ENCODE assay signal across 9 cellular contexts in the genomic region with DNA sequence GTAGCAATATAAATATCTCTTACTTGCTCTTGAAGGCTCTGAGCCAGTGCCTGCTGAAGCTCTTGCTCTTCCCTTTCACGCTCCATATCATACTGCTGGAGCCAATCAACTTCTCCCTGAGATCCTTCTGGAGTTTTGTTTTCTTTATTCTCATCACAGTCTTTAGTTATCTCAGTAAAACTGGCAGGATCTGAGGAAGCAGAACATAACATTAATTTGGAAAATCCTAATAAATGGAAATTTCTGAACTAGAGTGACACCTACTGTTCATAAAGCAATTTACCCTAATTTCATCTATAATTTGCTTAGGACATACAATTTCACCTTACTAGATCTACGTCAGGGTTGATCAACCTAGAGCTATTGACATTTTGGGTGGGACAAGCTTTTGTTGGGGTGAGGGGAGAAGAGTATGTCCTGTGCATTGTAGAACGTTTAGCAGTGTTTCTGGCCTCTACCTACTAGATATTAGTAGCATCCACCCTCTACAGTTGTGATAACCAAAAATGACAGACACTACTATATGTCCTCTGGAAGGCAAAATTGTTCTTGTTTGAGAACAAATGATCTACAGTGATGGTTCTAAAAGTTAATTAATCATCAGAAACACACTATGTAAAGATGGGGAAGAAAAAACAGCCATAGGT. TPM values are rescaled to one million over a fixed set of nuclear protein-coding genes. Genes with fewer than 3 reads are reported as not detected.
A peak's percentile ranks its signal among the peaks of the same experiment; 100 is the strongest.
DNase-seq lines count a peak whose midpoint lies in the region; ATAC-seq, FAIRE-seq and TF ChIP-seq lines count a peak whose summit lies in the region.
"Had no signal": no experiment of that assay in that cellular context is flagged by ENCODE, and none has a peak within 500 bp of the region (broad histone marks: within the 10 kb centered on the region; RNA-seq: fewer than 3 reads in every experiment).

No MANE protein-coding gene starts in this region.

- no peaks in the 10 kb centered on the region for H3K9me3 ChIP-seq in aorta (ENCODE audit: control insufficient read depth, low read length)

- TF ChIP-seq POLR2A in H54 (IDR thresholded peaks at IDR 0.05; ENCODE audit: low read depth, low read length), result no peak

- intact Hi-C loops in aorta (cut with DNase I), result loop anchor here (2.0 to 10.0 kb wide), 6 partner anchors 59 to 279 kb away; partner anchors contain the start of genes AAMP (in 2 of the 2) and PNKD (in 2 of the 2)

- H3K4me1 ChIP-seq in aorta (ENCODE audit: control insufficient read depth in 1 of 2, insufficient read depth in 2 of 2, low read length in 2 of 2), result no peaks in the 10 kb centered on the region

- peaks cover 0 to under 1% of the 10 kb centered on the region in 2 donors for H3K36me3 ChIP-seq in aorta (ENCODE audit: control insufficient read depth in 1 of 2, insufficient read depth in 2 of 2, low read length in 1 of 2)

- 26 to 28% methylated on average over 3 of the region's 3 CpGs for WGBS in aorta, 2 donors

- no peaks in the 10 kb centered on the region for H3K27me3 ChIP-seq in aorta (ENCODE audit: control insufficient read depth in 1 of 2, insufficient read depth in 2 of 2, low read length in 1 of 2)

- no peak overlapping the region for H3K4me3 ChIP-seq in aorta (ENCODE audit: low read length in 2 of 2)

- DNase-seq in H54 (ENCODE audit: insufficient read length, low spot score), result no peak
- peak; percentile 9 for DNase-seq in amniotic stem cell (lab: John Stamatoyannopoulos, UW)
- no peak for DNase-seq in aorta
- DNase-seq in NCI-H2107 (lab: John Stamatoyannopoulos, UW), result no peak
- no peak for DNase-seq in GM19239 (ENCODE audit: insufficient read length, low spot score)
- DNase-seq: activated naive CD8-positive, alpha-beta T cell treated with anti-CD3 and anti-CD28 coated beads, Interleukin-2, amount 10 ng/mL, durations not matched to agents 7 days and 5 days had no signal

- FAIRE-seq in A204.1 (lab: Jason Lieb, UNC) (peak; percentile 92), H54 (lab: Jason Lieb, UNC) (peak; percentile 75), islet of Langerhans (lab: Jason Lieb, UNC) (peak; percentile 96), GM19239 (lab: Jason Lieb, UNC) (no peak)

- no peak overlapping the region for H3K27ac ChIP-seq in aorta (ENCODE audit: low read depth in 1 of 2, low read length in 2 of 2)

- ATAC-seq in aorta (ENCODE audit: low FRiP score) (peak; percentile 48), HG03457 (IDR thresholded peaks at IDR 0.05; ENCODE audit: unreplicated experiment) (no peak)

RNA-seq across cellular contexts. Expression of gene VIL1, which starts 47.2 kb away (rescaled TPM):
- total RNA-seq in aorta, result under 1 TPM in 1 of 2 donors, not detected in 1; 0.65 TPM
- polyA plus RNA-seq in aorta, result 10 to 100 TPM in 1 of 2 donors, 1 to 10 TPM in 1; 1.1 to 40.3 TPM
- total RNA-seq: activated naive CD8-positive, alpha-beta T cell treated with anti-CD3 and anti-CD28 coated beads, Interleukin-2, amount 10 ng/mL, durations not matched to agents 7 days and 5 days had no signal
